In genomic region chr19:47257411-47258169, GRCh38 we compare ENCODE assay signal across 8 cellular contexts. TPM values are rescaled to one million over a fixed set of nuclear protein-coding genes. Genes with fewer than 3 reads are reported as not detected.
A peak's percentile ranks its signal among the peaks of the same experiment; 100 is the strongest.
DNase-seq lines count a peak whose midpoint lies in the region; ATAC-seq lines count a peak whose summit lies in the region.

No MANE protein-coding gene starts in this region.

- peaks cover 20 to 44% (median 31%) of the 10 kb centered on the region in 4 donors for H3K4me1 Mint-ChIP-seq in CD4-positive, alpha-beta memory T cell
- peaks cover 50% of the 10 kb centered on the region for H3K4me1 Mint-ChIP-seq in central memory CD8-positive, alpha-beta T cell

- no peak for ATAC-seq in central memory CD8-positive, alpha-beta T cell (replicated peaks; ENCODE audit: extremely low read depth, poor library complexity, severe bottlenecking)
- no peak for ATAC-seq in GM18870 (IDR thresholded peaks at IDR 0.05; ENCODE audit: unreplicated experiment)

- DNase-seq in CD4-positive, alpha-beta memory T cell, result no peak
- no peak for DNase-seq in Jurkat, Clone E6-1 (ENCODE audit: low read depth, low spot score)
- DNase-seq in central memory CD8-positive, alpha-beta T cell (ENCODE audit: low spot score in 2 of 2), result no peak
- DNase-seq in SIG-M5 (lab: John Stamatoyannopoulos, UW) (no peak), HT-29 (ENCODE audit: low spot score) (no peak)
- DNase-seq in stimulated activated CD4-positive, alpha-beta T cell treated with anti-CD3 and anti-CD28 coated beads, Interleukin-2, amount 100 ng/mL, for 48 hours, result no peak

- H3K4me1 ChIP-seq in CD4-positive, alpha-beta memory T cell (ENCODE audit: insufficient read depth, low read length), result peaks cover 18% of the 10 kb centered on the region
- peaks cover 23% of the 10 kb centered on the region for H3K4me1 ChIP-seq in mononuclear cell (ENCODE audit: insufficient read depth, low read length)

- intact Hi-C loops in CD4-positive, alpha-beta memory T cell (cut with micrococcal nuclease), result loop anchor here (5.0 to 10.0 kb wide), 2 partner anchors 210 to 473 kb away; partner anchors contain the start of genes SLC1A5 and TMEM160

- POLR2A ChIA-PET in CD4-positive, alpha-beta memory T cell (lab: Charles Lee; ENCODE audit: partially characterized antibody), result interaction anchor here (0.6 to 3.2 kb wide), 14 partner anchors 10 to 210 kb away, joined by 3 to 120 read pairs (median 12); partner anchors contain the start of genes DHX34, INAFM1, TMEM160 and ZC3H4

- H3K27me3 Mint-ChIP-seq in CD4-positive, alpha-beta memory T cell, result no peaks in the 10 kb centered on the region
- H3K27me3 Mint-ChIP-seq in central memory CD8-positive, alpha-beta T cell, result no peaks in the 10 kb centered on the region

- peaks cover 32% of the 10 kb centered on the region for H3K36me3 ChIP-seq in CD4-positive, alpha-beta memory T cell (ENCODE audit: insufficient read depth, low read length)

- H3K27me3 ChIP-seq in CD4-positive, alpha-beta memory T cell (ENCODE audit: insufficient read depth, low read length), result no peaks in the 10 kb centered on the region
- H3K27me3 ChIP-seq in mononuclear cell (ENCODE audit: insufficient read depth, low read length), result no peaks in the 10 kb centered on the region

- peak overlapping the region; percentile 88 to 98 (median 94) for H3K4me3 Mint-ChIP-seq in CD4-positive, alpha-beta memory T cell
- H3K4me3 Mint-ChIP-seq in central memory CD8-positive, alpha-beta T cell, result peak overlapping the region; percentile 86

- H3K9me3 ChIP-seq in CD4-positive, alpha-beta memory T cell (ENCODE audit: control insufficient read depth in 1 of 2, low read length in 2 of 2), result no peaks in the 10 kb centered on the region
- no peaks in the 10 kb centered on the region for H3K9me3 ChIP-seq in mononuclear cell (ENCODE audit: low read depth, low read length)

- CTCF ChIA-PET in CD4-positive, alpha-beta memory T cell (lab: Charles Lee; ENCODE audit: partially characterized antibody), result interaction anchor here (1.2 to 16.1 kb wide), 6 partner anchors 12 to 104 kb away, joined by 3 to 609 read pairs (median 6); no protein-coding TSS in a partner anchor

- H3K27ac ChIP-seq in CD4-positive, alpha-beta memory T cell (ENCODE audit: low read depth, low read length), result peak overlapping the region; percentile 76

- peaks cover 26 to 46% of the 10 kb centered on the region in 2 donors for H3K36me3 Mint-ChIP-seq in CD4-positive, alpha-beta memory T cell
- peaks cover 41% of the 10 kb centered on the region for H3K36me3 Mint-ChIP-seq in central memory CD8-positive, alpha-beta T cell (ENCODE audit: insufficient read depth)

- peak overlapping the region; percentile 94 to 99 (median 99) for H3K27ac Mint-ChIP-seq in CD4-positive, alpha-beta memory T cell
- peak overlapping the region; percentile 86 for H3K27ac Mint-ChIP-seq in central memory CD8-positive, alpha-beta T cell (ENCODE audit: low read depth)

- peak overlapping the region; percentile 61 to 62 for H3K4me3 ChIP-seq in CD4-positive, alpha-beta memory T cell (ENCODE audit: low read length in 2 of 2)
- H3K4me3 ChIP-seq in Jurkat, Clone E6-1 (ENCODE audit: low read length), result peak overlapping the region; percentile 50
- H3K4me3 ChIP-seq in mononuclear cell (ENCODE audit: low read length), result peak overlapping the region; percentile 46

- H3K9me3 Mint-ChIP-seq in CD4-positive, alpha-beta memory T cell, result peaks cover 0 to 7% (median 0%) of the 10 kb centered on the region in 8 donors
- no peaks in the 10 kb centered on the region for H3K9me3 Mint-ChIP-seq in central memory CD8-positive, alpha-beta T cell

RNA-seq across cellular contexts. Expression of gene CCDC9, which starts 1.3 kb away (rescaled TPM):
- 10 to 100 TPM; 39.5 to 40.4 TPM for total RNA-seq in CD4-positive, alpha-beta memory T cell
- polyA plus RNA-seq in CD4-positive, alpha-beta memory T cell, result 10 to 100 TPM in 1 of 2 donors, 1 to 10 TPM in 1; 4.6 to 11.9 TPM
- polyA plus RNA-seq in Jurkat, Clone E6-1 (2012; ENCODE audit: insufficient read depth, insufficient read length), result 15.6 TPM
- 11.5 TPM for total RNA-seq in mononuclear cell
- total RNA-seq in HT-29 (2014; rRNA removed; shearing (Covaris generic)), result 19.8 and 34.8 TPM in 2 replicates

RNA-seq across cellular contexts. Expression of gene INAFM1, which starts 17.1 kb away (rescaled TPM):
- 10 to 100 TPM; 15.1 to 16.7 TPM for total RNA-seq in CD4-positive, alpha-beta memory T cell
- 1 to 10 TPM; 1.8 to 1.9 TPM for polyA plus RNA-seq in CD4-positive, alpha-beta memory T cell
- 7.2 TPM for polyA plus RNA-seq in Jurkat, Clone E6-1 (2012; ENCODE audit: insufficient read depth, insufficient read length)
- total RNA-seq in mononuclear cell, result 1.4 TPM
- 20.2 and 22.0 TPM in 2 replicates for total RNA-seq in HT-29 (2014; rRNA removed; shearing (Covaris generic))

RNA-seq across cellular contexts. Expression of gene BBC3, which starts 26.6 kb away (rescaled TPM):
- 10 to 100 TPM; 31.9 to 32.2 TPM for total RNA-seq in CD4-positive, alpha-beta memory T cell
- polyA plus RNA-seq in CD4-positive, alpha-beta memory T cell, result 1 to 10 TPM; 3.7 to 8.0 TPM
- 3.5 TPM for polyA plus RNA-seq in Jurkat, Clone E6-1 (2012; ENCODE audit: insufficient read depth, insufficient read length)
- total RNA-seq in mononuclear cell, result 8.4 TPM
- 51.0 and 56.4 TPM in 2 replicates for total RNA-seq in HT-29 (2014; rRNA removed; shearing (Covaris generic))

RNA-seq across cellular contexts. Expression of gene C5AR1, which starts 52.1 kb away (rescaled TPM):
- 1 to 10 TPM; 4.1 to 4.6 TPM for total RNA-seq in CD4-positive, alpha-beta memory T cell
- not detected for polyA plus RNA-seq in CD4-positive, alpha-beta memory T cell
- not detected for polyA plus RNA-seq in Jurkat, Clone E6-1 (2012; ENCODE audit: insufficient read depth, insufficient read length)
- 92.2 TPM for total RNA-seq in mononuclear cell
- total RNA-seq in HT-29 (2014; rRNA removed; shearing (Covaris generic)), result 0.13 and 0.28 TPM in 2 replicates
